25 cellular contexts compared by ENCODE assay signal in genomic region chr4:181810658-181811057, GRCh38.
"Had no signal": no experiment of that assay in that cellular context is flagged by ENCODE, and none has a peak within 500 bp of the region (broad histone marks: within the 10 kb centered on the region; RNA-seq: fewer than 3 reads in every experiment).

No MANE protein-coding gene starts in this region.

- H3K9me3 ChIP-seq: colonic mucosa, esophagus squamous epithelium, gastrocnemius medialis, left ventricle myocardium inferior, lower lobe of right lung, mucosa of descending colon had no signal

- H3K36me3 ChIP-seq: colonic mucosa, esophagus squamous epithelium, gastrocnemius medialis, heart right ventricle, left ventricle myocardium inferior, lower lobe of right lung had no signal

- ATAC-seq: effector memory CD8-positive, alpha-beta T cell; esophagus mucosa; gastrocnemius medialis; left colon; left lobe of liver; lower lobe of right lung; mucosa of descending colon had no signal

- DNase-seq: colonic mucosa; cortex of kidney; effector CD8-positive, alpha-beta T cell; effector memory CD8-positive, alpha-beta T cell; endodermal cell; erythroblast; esophagus squamous epithelium; foreskin fibroblast; foreskin melanocyte; gastrocnemius medialis; glutamatergic neuron; head of caudate nucleus; heart right ventricle; hippocampal formation; islet precursor cell; kidney; kidney glomerular epithelial cell; left colon; left ventricle myocardium inferior; lower lobe of right lung; mesenchymal stem cell; mucosa of descending colon had no signal

- H3K4me3 ChIP-seq: colonic mucosa, esophagus squamous epithelium, gastrocnemius medialis, heart right ventricle, left ventricle myocardium inferior, lower lobe of right lung, mucosa of descending colon had no signal

- H3K4me1 ChIP-seq: colonic mucosa, esophagus squamous epithelium, gastrocnemius medialis, heart right ventricle, left ventricle myocardium inferior, lower lobe of right lung had no signal

- H3K27ac ChIP-seq: colonic mucosa, epithelial cell of prostate, esophagus squamous epithelium, gastrocnemius medialis, heart right ventricle, left ventricle myocardium inferior, lower lobe of right lung had no signal

- H3K27me3 ChIP-seq: colonic mucosa, esophagus squamous epithelium, gastrocnemius medialis, heart right ventricle had no signal
